Comparison of ENCODE assay signal across 8 cellular contexts in the genomic region with DNA sequence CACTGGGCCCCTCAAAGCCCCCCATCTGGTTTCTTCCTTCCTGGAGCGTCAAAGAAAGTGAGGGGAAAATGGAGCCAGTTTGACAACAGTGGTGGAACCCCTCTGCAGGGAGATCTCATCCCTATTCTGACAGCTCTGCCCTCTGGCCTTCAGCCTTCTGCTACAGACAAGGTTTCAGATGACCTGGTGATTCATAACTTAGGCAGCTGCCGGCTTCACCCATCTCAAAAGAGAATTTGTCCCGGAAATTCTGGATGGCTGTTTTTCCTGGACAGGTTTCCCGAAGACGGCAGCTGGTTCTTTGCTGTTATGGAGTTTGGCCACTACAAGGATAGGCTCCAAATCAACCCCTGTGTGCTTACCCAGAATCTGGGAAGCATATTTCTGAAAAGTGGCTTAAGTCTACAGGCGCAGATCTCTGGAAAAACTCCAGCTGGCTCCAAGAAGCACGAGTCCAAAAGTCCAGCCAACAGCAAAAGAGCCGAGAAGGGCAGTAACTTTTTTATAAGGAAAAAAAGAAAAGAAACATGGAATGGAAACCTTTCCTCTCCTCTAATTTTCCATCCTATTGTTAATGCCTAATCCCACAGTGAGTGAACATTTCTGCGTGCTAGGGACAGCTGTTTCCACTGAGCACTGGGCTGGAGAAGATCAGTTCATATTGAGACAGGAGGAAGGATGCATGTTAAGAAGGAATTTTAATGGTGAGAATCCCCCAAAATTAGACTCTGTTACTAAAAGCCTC. TPM values are rescaled to one million over a fixed set of nuclear protein-coding genes. Genes with fewer than 3 reads are reported as not detected.
A peak's percentile ranks its signal among the peaks of the same experiment; 100 is the strongest.
DNase-seq lines count a peak whose midpoint lies in the region; ATAC-seq and TF ChIP-seq lines count a peak whose summit lies in the region.

No MANE protein-coding gene starts in this region.

- in situ Hi-C loops in GM23248 (cut with MboI), result no loop called here

- H3K27ac ChIP-seq in GM23248 (peak overlapping the region; percentile 98), adrenal gland (peak overlapping the region; percentile 44 to 95 (median 82))

- intact Hi-C loops in adrenal gland (cut with DNase I) (loop anchor here in 1 of 2 donors (10.0 kb wide), 1 partner anchor 62 kb away; no protein-coding TSS in a partner anchor), left ventricle myocardium superior (cut with micrococcal nuclease) (no loop called here)

- H3K4me3 ChIP-seq in GM23248, result peak overlapping the region; percentile 39
- H3K4me3 ChIP-seq in adrenal gland, result no peak overlapping the region

- H2AFZ ChIP-seq in GM23248, result peak overlapping the region; percentile 90

- H3K9me3 ChIP-seq in GM23248 (ENCODE audit: low read depth) (no peaks in the 10 kb centered on the region), adrenal gland (replicated peaks in 1 of 3) (no peaks in the 10 kb centered on the region)

- H4K20me1 ChIP-seq in GM23248 (ENCODE audit: insufficient read depth), result no peaks in the 10 kb centered on the region

- H3K4me1 ChIP-seq in GM23248 (ENCODE audit: insufficient read depth) (peaks cover 24% of the 10 kb centered on the region), adrenal gland (replicated peaks in 1 of 2) (peaks cover 29 to 36% of the 10 kb centered on the region in 2 donors)

- TF ChIP-seq CTCF in adrenal gland (IDR thresholded peaks at IDR 0.05), result no peak

- H3K4me2 ChIP-seq in GM23248 (ENCODE audit: unreplicated experiment), result peak overlapping the region; percentile 71

- no peaks in the 10 kb centered on the region for H3K79me2 ChIP-seq in GM23248 (ENCODE audit: insufficient read depth)

- DNase-seq in GM23248, result peak; percentile 77
- DNase-seq in adrenal gland, result peak; percentile 60 to 93 (median 83)
- DNase-seq in left ventricle myocardium superior, result peak; percentile 63
- DNase-seq in smooth muscle cell of the brain vasculature (ENCODE audit: low read depth, low spot score), result peak; percentile 77
- no peak for DNase-seq in activated CD8-positive, alpha-beta memory T cell treated with anti-CD3 and anti-CD28 coated beads, Interleukin-2, amount 50 U/mL, for 48 hours
- no peak for DNase-seq in RPMI8226
- no peak for DNase-seq in activated gamma-delta T cell treated with Interleukin-2 at 50 U/mL for 16 hours

- peaks cover 25% of the 10 kb centered on the region for H3F3A ChIP-seq in GM23248 (ENCODE audit: insufficient read depth)

- 2 to 6% methylated on average over 9 of the region's 9 CpGs for WGBS in GM23248 (ENCODE audit: low coverage in 1 of 2, low lambda C conversion rate in 2 of 2, missing lambda C conversion rate in 2 of 2), 2 experiments
- 21 to 31% (median 25%) methylated on average over 9 of the region's 9 CpGs for WGBS in adrenal gland, 4 donors

- ATAC-seq in left ventricle myocardium superior, result peak; percentile 85
- ATAC-seq in GM18505 (IDR thresholded peaks at IDR 0.05; ENCODE audit: unreplicated experiment), result no peak

- no peaks in the 10 kb centered on the region; the same call in 1 of the 2 replicates for H3K9me2 ChIP-seq in GM23248 (ENCODE audit: insufficient read depth)

- no peaks in the 10 kb centered on the region for H3K36me3 ChIP-seq in GM23248 (ENCODE audit: low read depth)
- no peaks in the 10 kb centered on the region for H3K36me3 ChIP-seq in adrenal gland (replicated peaks in 1 of 2)

- TF ChIP-seq POLR2A in adrenal gland (IDR thresholded peaks at IDR 0.05) (peak in 1 of 2 donors; percentile 21), GM18505 (IDR thresholded peaks at IDR 0.05; ENCODE audit: borderline replicate concordance, extremely low read depth, insufficient read depth, insufficient read length) (no peak)

- peak overlapping the region; percentile 80 for H3K9ac ChIP-seq in GM23248

- no peaks in the 10 kb centered on the region for H3K27me3 ChIP-seq in GM23248 (replicated peaks; ENCODE audit: insufficient read depth)
- H3K27me3 ChIP-seq in adrenal gland, result no peaks in the 10 kb centered on the region

RNA-seq across cellular contexts. Expression of gene ZNF366, which starts 54.5 kb away (rescaled TPM):
- not detected in 2 replicates for total RNA-seq in GM23248 (2014; rRNA removed; shearing (Covaris generic))
- not detected in 2 replicates for polyA plus RNA-seq in GM23248 (2016; fragmentation: Nextera tagmentation; extraction: Ambion mirVana)
- total RNA-seq in adrenal gland, result 1 to 10 TPM; 2.1 to 5.3 (median 3.9) TPM
- polyA plus RNA-seq in adrenal gland, result 1 to 10 TPM in 2 of 3 donors, under 1 TPM in 1; 0.24 to 2.2 (median 1.3) TPM
- total RNA-seq in left ventricle myocardium superior, result 8.9 TPM

Comparison
In these comparisons a context has a peak if more than half of its experiments do, and no peak if none do; other contexts are left out.
1. DNase-seq: peak in GM23248 (single experiment), adrenal gland (7 of 7), left ventricle myocardium superior (single experiment) and smooth muscle cell of the brain vasculature (single experiment); none in activated CD8-positive, alpha-beta memory T cell treated with anti-CD3 and anti-CD28 coated beads, Interleukin-2, amount 50 U/mL, for 48 hours (single experiment), RPMI8226 (single experiment) and activated gamma-delta T cell treated with Interleukin-2 at 50 U/mL for 16 hours (single experiment).